ENCODE assay signal across 8 cellular contexts in genomic region chr20:6765469-6766058, GRCh38. TPM values are rescaled to one million over a fixed set of nuclear protein-coding genes. Genes with fewer than 3 reads are reported as not detected.
A peak's percentile ranks its signal among the peaks of the same experiment; 100 is the strongest.
DNase-seq lines count a peak whose midpoint lies in the region; ATAC-seq, FAIRE-seq and TF ChIP-seq lines count a peak whose summit lies in the region.

No MANE protein-coding gene starts in this region.

- FAIRE-seq in GM12891 (lab: Jason Lieb, UNC) = no peak
- no peak for FAIRE-seq in GM19239 (lab: Jason Lieb, UNC)

- H3K9me3 ChIP-seq in gastroesophageal sphincter = no peaks in the 10 kb centered on the region
- H3K9me3 ChIP-seq in spleen = no peaks in the 10 kb centered on the region

- H3K27me3 ChIP-seq in GM06990 (replicated peaks; ENCODE audit: control insufficient read depth, insufficient read depth, low read length) (no peaks in the 10 kb centered on the region; the same call in 1 of the 2 replicates), gastroesophageal sphincter (peaks cover 31% of the 10 kb centered on the region), spleen (replicated peaks in 1 of 7) (peaks cover 0 to 48% (median 25%) of the 10 kb centered on the region in 7 donors)

- H3K36me3 ChIP-seq in GM06990 (ENCODE audit: control insufficient read depth, insufficient read depth, low read length) (no peaks in the 10 kb centered on the region), gastroesophageal sphincter (no peaks in the 10 kb centered on the region), spleen (no peaks in the 10 kb centered on the region)

- DNase-seq in GM06990 (ENCODE audit: extremely low read depth, insufficient read length) = no peak
- peak; percentile 36 for DNase-seq in NCI-H1092 (lab: John Stamatoyannopoulos, UW)
- DNase-seq in SK-N-DZ (ENCODE audit: low spot score) = peak; percentile 69
- DNase-seq in spleen = no peak
- DNase-seq in GM12891 (ENCODE audit: insufficient read length, low spot score) = no peak
- no peak for DNase-seq in GM19239 (ENCODE audit: insufficient read length, low spot score)
- no peak for DNase-seq in activated CD4-positive, alpha-beta T cell treated with anti-CD3 and anti-CD28 coated beads, Interleukin-2, amount 50 U/mL, for 1 hour

- no peak for TF ChIP-seq EP300 in gastroesophageal sphincter (IDR thresholded peaks at IDR 0.05)

- 12 to 14% methylated on average over 6 of the region's 6 CpGs for WGBS in gastroesophageal sphincter (ENCODE audit: low coverage in 1 of 2), 2 donors
- WGBS in spleen, 5 donors = 11 to 15% (median 12%) methylated on average over 6 of the region's 6 CpGs

- no peak for TF ChIP-seq POLR2A in gastroesophageal sphincter (IDR thresholded peaks at IDR 0.05)
- TF ChIP-seq POLR2A in spleen (IDR thresholded peaks at IDR 0.05) = no peak
- no peak for TF ChIP-seq POLR2A in GM12891 (IDR thresholded peaks at IDR 0.05; ENCODE audit: low read depth, low read length)

- no peak for ATAC-seq in gastroesophageal sphincter

- no peak overlapping the region for H3K27ac ChIP-seq in gastroesophageal sphincter
- peak overlapping the region in 4 of 8 donors; percentile 78 to 87 (median 82) for H3K27ac ChIP-seq in spleen

- H3K4me3 ChIP-seq in GM06990 (replicated peaks; ENCODE audit: low read depth, low read length) (no peak overlapping the region), gastroesophageal sphincter (no peak overlapping the region), spleen (no peak overlapping the region)

- intact Hi-C loops in spleen (cut with DNase I; ENCODE audit: low total_unique reads) = no loop called here

- peaks cover 0 to 38% (median 4%) of the 10 kb centered on the region in 3 donors for H3K4me1 ChIP-seq in gastroesophageal sphincter
- peaks cover 5 to 49% (median 27%) of the 10 kb centered on the region in 6 donors for H3K4me1 ChIP-seq in spleen

- TF ChIP-seq CTCF in GM06990 (IDR thresholded peaks at IDR 0.05; ENCODE audit: insufficient read depth, low read length, poor library complexity, severe bottlenecking) (peak; percentile 51), gastroesophageal sphincter (IDR thresholded peaks at IDR 0.05) (peak; percentile 36 to 64 (median 52)), spleen (IDR thresholded peaks at IDR 0.05 in 8 of 11, conservative IDR thresholded peaks at IDR 0.05 in 3 of 11) (peak; percentile 12 to 75 (median 50))

TF ChIP-seq in GM12891, 5 proteins besides CTCF, POLR2A, EP300 and RAD21:
- TF ChIP-seq TAF1 (IDR thresholded peaks at IDR 0.05; ENCODE audit: low read depth, low read length) = no peak
- TF ChIP-seq POLR2AphosphoS5 (IDR thresholded peaks at IDR 0.05; ENCODE audit: low read depth, low read length) = no peak
- no peak for TF ChIP-seq SPI1 (IDR thresholded peaks at IDR 0.05; ENCODE audit: low read depth, low read length)
- no peak for TF ChIP-seq POU2F2 (IDR thresholded peaks at IDR 0.05; ENCODE audit: low read depth, low read length)
- TF ChIP-seq PAX5 (IDR thresholded peaks at IDR 0.05; ENCODE audit: insufficient read depth, low read length, severe bottlenecking) = no peak

RNA-seq across cellular contexts. Expression of gene BMP2, which starts 1.9 kb away (rescaled TPM):
- not detected in 2 replicates for polyA plus RNA-seq in SK-N-DZ (2014; cell fraction: cytosol; rRNA removed)
- not detected in 2 replicates for polyA plus RNA-seq in SK-N-DZ (2014; cell fraction: nucleus; rRNA removed)
- total RNA-seq in gastroesophageal sphincter (1 to 10 TPM; 4.9 to 8.9 (median 5.4) TPM), spleen (10 to 100 TPM; 13.9 to 30.1 (median 18.5) TPM)
- 1 to 10 TPM; 1.7 to 4.8 (median 2.1) TPM for polyA plus RNA-seq in spleen
- polyA plus RNA-seq in GM12891 (2012; ENCODE audit: low read depth, missing spikeins) = not detected

Comparison
In these comparisons a context has a peak if more than half of its experiments do, and no peak if none do; other contexts are left out.
1. DNase-seq: peak in NCI-H1092 (single experiment) and SK-N-DZ (single experiment); none in GM06990 (single experiment), spleen (single experiment), GM12891 (single experiment), GM19239 (single experiment) and activated CD4-positive, alpha-beta T cell treated with anti-CD3 and anti-CD28 coated beads, Interleukin-2, amount 50 U/mL, for 1 hour (single experiment).
2. Peak in every context shown above with its lines, with median percentiles within 50 percentile points of each other: CTCF ChIP-seq.